1 cellular context compared by ENCODE assay signal in the genomic region with DNA sequence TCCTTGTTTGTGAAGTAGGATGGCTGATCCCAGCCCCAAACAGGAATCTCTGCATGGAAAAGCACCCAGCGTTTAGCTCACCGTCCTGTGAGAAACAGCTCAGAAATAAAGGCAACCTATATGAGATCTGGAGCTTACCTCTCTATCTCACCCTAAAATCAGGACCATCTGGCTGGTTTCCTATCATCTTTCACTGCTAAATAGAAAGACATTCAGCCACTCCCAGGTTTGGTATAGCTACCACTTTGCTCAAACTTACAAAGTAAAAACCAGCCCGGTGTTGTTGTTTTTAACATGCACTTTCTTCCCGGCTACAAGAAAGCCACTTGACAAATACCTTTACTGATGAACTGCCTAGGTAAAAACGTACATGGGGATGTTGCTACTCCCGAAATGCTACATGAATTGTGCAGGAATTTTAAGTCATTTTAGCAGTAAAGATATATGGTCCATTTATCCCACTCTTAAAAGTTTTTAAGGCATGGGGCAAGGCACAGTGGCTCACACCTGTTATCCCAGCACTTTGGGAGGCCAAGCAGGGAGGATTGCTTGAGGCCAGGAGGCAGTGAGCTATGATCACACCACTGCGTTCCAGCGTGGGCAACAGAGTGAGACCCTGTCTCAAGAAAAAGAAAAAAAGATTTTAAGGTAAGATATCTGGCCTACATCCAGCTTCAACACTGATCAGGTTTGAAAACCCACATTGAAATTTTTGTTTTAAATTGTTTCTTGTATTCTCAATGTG.
TF ChIP-seq lines count a peak whose summit lies in the region.

No MANE protein-coding gene starts in this region.

TF ChIP-seq in GM12878, 131 proteins besides CTCF, POLR2A, EP300 and RAD21:
- TF ChIP-seq BACH1 (IDR thresholded peaks at IDR 0.05; ENCODE audit: borderline replicate concordance) = no peak
- TF ChIP-seq IKZF2 (IDR thresholded peaks at IDR 0.05) = peak in 1 of 2 experiments; percentile 53; a peak in 1 of 4 replicates
- no peak for TF ChIP-seq CREM (IDR thresholded peaks at IDR 0.05; ENCODE audit: low read depth)
- TF ChIP-seq ESRRA (IDR thresholded peaks at IDR 0.05; ENCODE audit: low read length) = no peak
- TF ChIP-seq, protein P1, sequence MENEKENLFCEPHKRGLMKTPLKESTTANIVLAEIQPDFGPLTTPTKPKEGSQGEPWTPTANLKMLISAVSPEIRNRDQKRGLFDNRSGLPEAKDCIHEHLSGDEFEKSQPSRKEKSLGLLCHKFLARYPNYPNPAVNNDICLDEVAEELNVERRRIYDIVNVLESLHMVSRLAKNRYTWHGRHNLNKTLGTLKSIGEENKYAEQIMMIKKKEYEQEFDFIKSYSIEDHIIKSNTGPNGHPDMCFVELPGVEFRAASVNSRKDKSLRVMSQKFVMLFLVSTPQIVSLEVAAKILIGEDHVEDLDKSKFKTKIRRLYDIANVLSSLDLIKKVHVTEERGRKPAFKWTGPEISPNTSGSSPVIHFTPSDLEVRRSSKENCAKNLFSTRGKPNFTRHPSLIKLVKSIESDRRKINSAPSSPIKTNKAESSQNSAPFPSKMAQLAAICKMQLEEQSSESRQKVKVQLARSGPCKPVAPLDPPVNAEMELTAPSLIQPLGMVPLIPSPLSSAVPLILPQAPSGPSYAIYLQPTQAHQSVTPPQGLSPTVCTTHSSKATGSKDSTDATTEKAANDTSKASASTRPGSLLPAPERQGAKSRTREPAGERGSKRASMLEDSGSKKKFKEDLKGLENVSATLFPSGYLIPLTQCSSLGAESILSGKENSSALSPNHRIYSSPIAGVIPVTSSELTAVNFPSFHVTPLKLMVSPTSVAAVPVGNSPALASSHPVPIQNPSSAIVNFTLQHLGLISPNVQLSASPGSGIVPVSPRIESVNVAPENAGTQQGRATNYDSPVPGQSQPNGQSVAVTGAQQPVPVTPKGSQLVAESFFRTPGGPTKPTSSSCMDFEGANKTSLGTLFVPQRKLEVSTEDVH (IDR thresholded peaks at IDR 0.05; ENCODE audit: low read depth, partially characterized antibody) = no peak
- TF ChIP-seq HDGF (IDR thresholded peaks at IDR 0.05) = no peak
- TF ChIP-seq, protein P2, sequence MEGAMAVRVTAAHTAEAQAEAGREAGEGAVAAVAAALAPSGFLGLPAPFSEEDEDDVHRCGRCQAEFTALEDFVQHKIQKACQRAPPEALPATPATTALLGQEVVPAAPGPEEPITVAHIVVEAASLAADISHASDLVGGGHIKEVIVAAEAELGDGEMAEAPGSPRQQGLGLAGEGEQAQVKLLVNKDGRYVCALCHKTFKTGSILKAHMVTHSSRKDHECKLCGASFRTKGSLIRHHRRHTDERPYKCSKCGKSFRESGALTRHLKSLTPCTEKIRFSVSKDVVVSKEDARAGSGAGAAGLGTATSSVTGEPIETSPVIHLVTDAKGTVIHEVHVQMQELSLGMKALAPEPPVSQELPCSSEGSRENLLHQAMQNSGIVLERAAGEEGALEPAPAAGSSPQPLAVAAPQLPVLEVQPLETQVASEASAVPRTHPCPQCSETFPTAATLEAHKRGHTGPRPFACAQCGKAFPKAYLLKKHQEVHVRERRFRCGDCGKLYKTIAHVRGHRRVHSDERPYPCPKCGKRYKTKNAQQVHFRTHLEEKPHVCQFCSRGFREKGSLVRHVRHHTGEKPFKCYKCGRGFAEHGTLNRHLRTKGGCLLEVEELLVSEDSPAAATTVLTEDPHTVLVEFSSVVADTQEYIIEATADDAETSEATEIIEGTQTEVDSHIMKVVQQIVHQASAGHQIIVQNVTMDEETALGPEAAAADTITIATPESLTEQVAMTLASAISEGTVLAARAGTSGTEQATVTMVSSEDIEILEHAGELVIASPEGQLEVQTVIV (IDR thresholded peaks at IDR 0.05; ENCODE audit: borderline replicate concordance, partially characterized antibody) = no peak
- TF ChIP-seq MYB (IDR thresholded peaks at IDR 0.05; ENCODE audit: borderline replicate concordance, low read depth, low read length) = no peak
- no peak for TF ChIP-seq GABPA (IDR thresholded peaks at IDR 0.05; ENCODE audit: low read depth)
